8 cellular contexts compared by ENCODE assay signal in genomic region chr10:25015927-25016348, GRCh38. TPM values are rescaled to one million over a fixed set of nuclear protein-coding genes. Genes with fewer than 3 reads are reported as not detected.
DNase-seq lines count a peak whose midpoint lies in the region; ATAC-seq, FAIRE-seq and TF ChIP-seq lines count a peak whose summit lies in the region.

ENKUR (minus strand) TSS chr10:25016158; CDS start chr10:25015936, 222 bp downstream.

- H3K36me3 ChIP-seq in heart right ventricle (no peaks in the 10 kb centered on the region), trophoblast cell (ENCODE audit: control insufficient read depth in 1 of 2, insufficient read depth in 2 of 2, low read length in 2 of 2) (no peaks in the 10 kb centered on the region), tibial nerve (no peaks in the 10 kb centered on the region)

- no peak for TF ChIP-seq POLR2A in GM12891 (IDR thresholded peaks at IDR 0.05; ENCODE audit: low read depth, low read length)
- TF ChIP-seq POLR2A in tibial nerve (IDR thresholded peaks at IDR 0.05): no peak

- 0 to 2% (median 0%) methylated on average over 15 of the region's 15 CpGs for WGBS in adipose tissue, 3 donors
- WGBS in heart right ventricle, 2 donors: 1% methylated on average over 15 of the region's 15 CpGs
- WGBS in trophoblast cell (ENCODE audit: extremely low coverage, insufficient coverage, insufficient read length): no CpG with 5 or more reads among the region's 15 CpGs
- 1% methylated on average over 15 of the region's 15 CpGs for WGBS in tibial nerve, 2 donors

- peak within 1 kb of the TSS; percentile 77 for H3K4me2 ChIP-seq in trophoblast cell (ENCODE audit: low read length)

- H3K23ac ChIP-seq in trophoblast cell (ENCODE audit: low read length): no peak within 1 kb of the TSS

- H3K9me3 ChIP-seq in heart right ventricle (no peaks in the 10 kb centered on the region), trophoblast cell (ENCODE audit: insufficient read depth, low read depth, low read length) (no peaks in the 10 kb centered on the region), tibial nerve (no peaks in the 10 kb centered on the region)

- H4K12ac ChIP-seq in trophoblast cell (ENCODE audit: low read depth, low read length): peak within 1 kb of the TSS; percentile 59

- no peak within 1 kb of the TSS for H2BK120ac ChIP-seq in trophoblast cell (ENCODE audit: insufficient read depth, low read length, poor library complexity)

- H3K27ac ChIP-seq in adipose tissue (ENCODE audit: low read depth, low read length): peak within 1 kb of the TSS; percentile 38
- peak within 1 kb of the TSS; percentile 75 to 95 (median 92) for H3K27ac ChIP-seq in heart right ventricle
- peak within 1 kb of the TSS; percentile 87 for H3K27ac ChIP-seq in trophoblast cell (ENCODE audit: low read depth, low read length)
- H3K27ac ChIP-seq in tibial nerve: peak within 1 kb of the TSS; percentile 83 to 94 (median 91)

- peaks cover 7% of the 10 kb centered on the region for H3K79me1 ChIP-seq in trophoblast cell (ENCODE audit: low read length)

- no peak within 1 kb of the TSS for H2AK5ac ChIP-seq in trophoblast cell (ENCODE audit: low read length)

- intact Hi-C loops in heart right ventricle (cut with DNase I): loop anchor here in 6 of 10 donors (1.0 to 10.0 kb wide), 6 partner anchors 66 to 294 kb away; partner anchors contain the start of gene ARHGAP21 (in 3 of the 6)

- H3K4ac ChIP-seq in trophoblast cell (ENCODE audit: low read depth, low read length): peak within 1 kb of the TSS; percentile 2

- TF ChIP-seq CTCF in heart right ventricle (IDR thresholded peaks at IDR 0.05) (no peak), tibial nerve (IDR thresholded peaks at IDR 0.05) (no peak)

- H2BK5ac ChIP-seq in trophoblast cell (ENCODE audit: low read depth, low read length, poor library complexity): peak within 1 kb of the TSS; percentile 58

- peaks cover 0 to 18% (median 13%) of the 10 kb centered on the region in 9 donors for H3K4me1 ChIP-seq in heart right ventricle
- H3K4me1 ChIP-seq in trophoblast cell (ENCODE audit: control insufficient read depth in 1 of 2, insufficient read depth in 2 of 2, low read length in 2 of 2): peaks cover 2 to 3% of the 10 kb centered on the region in 2 experiments
- H3K4me1 ChIP-seq in tibial nerve: peaks cover 0 to 16% (median 0%) of the 10 kb centered on the region in 4 donors

- H2AFZ ChIP-seq in trophoblast cell (ENCODE audit: insufficient read depth, low read length, poor library complexity): peak within 1 kb of the TSS; percentile 80

- H3K4me3 ChIP-seq in heart right ventricle (peak within 1 kb of the TSS; percentile 61 to 83 (median 70)), trophoblast cell (ENCODE audit: low read depth, low read length) (peak within 1 kb of the TSS; percentile 78), tibial nerve (peak within 1 kb of the TSS; percentile 66 to 76 (median 66))

- H3K14ac ChIP-seq in trophoblast cell (ENCODE audit: low read length): peak within 1 kb of the TSS; percentile 17

- peak; percentile 44 for DNase-seq in GM12891 (ENCODE audit: insufficient read length, low spot score)
- peak; percentile 89 for DNase-seq in NCI-H1436 treated with DMSO at 0.1 percent for 48 hours (lab: John Stamatoyannopoulos, UW)
- DNase-seq in T follicular helper cell (ENCODE audit: low read depth): peak; percentile 93
- peak; percentile 85 to 91 for DNase-seq in heart right ventricle
- peak; percentile 66 to 95 for DNase-seq in trophoblast cell
- DNase-seq in tibial nerve (ENCODE audit: low spot score in 2 of 2): peak; percentile 88 to 96

- peak within 1 kb of the TSS; percentile 90 for H4K8ac ChIP-seq in trophoblast cell (ENCODE audit: low read depth, low read length)

- H4K91ac ChIP-seq in trophoblast cell (ENCODE audit: low read depth, low read length): peak within 1 kb of the TSS; percentile 78

- FAIRE-seq in GM12891 (lab: Jason Lieb, UNC): no peak

- no peaks in the 10 kb centered on the region for H3K79me2 ChIP-seq in trophoblast cell (ENCODE audit: control insufficient read depth, insufficient read depth, low read length, poor library complexity)

- H3K9ac ChIP-seq in trophoblast cell (ENCODE audit: low read length): peak within 1 kb of the TSS; percentile 49

- H2BK12ac ChIP-seq in trophoblast cell (ENCODE audit: low read length): no peak within 1 kb of the TSS

- H3K18ac ChIP-seq in trophoblast cell (ENCODE audit: low read length): peak within 1 kb of the TSS; percentile 24

- ATAC-seq in HG02870 (IDR thresholded peaks at IDR 0.05; ENCODE audit: unreplicated experiment) (peak; percentile 59), heart right ventricle (peak; percentile 27 to 69 (median 58))

- H3K27me3 ChIP-seq in heart right ventricle (no peaks in the 10 kb centered on the region), trophoblast cell (ENCODE audit: insufficient read depth, low read length) (no peaks in the 10 kb centered on the region), tibial nerve (no peaks in the 10 kb centered on the region)

- TF ChIP-seq EP300 in tibial nerve (IDR thresholded peaks at IDR 0.05): no peak

TF ChIP-seq in GM12891, 5 proteins besides CTCF, POLR2A, EP300 and RAD21:
- TF ChIP-seq TAF1 (IDR thresholded peaks at IDR 0.05; ENCODE audit: low read depth, low read length) (no peak), POLR2AphosphoS5 (IDR thresholded peaks at IDR 0.05; ENCODE audit: low read depth, low read length) (no peak), PAX5 (IDR thresholded peaks at IDR 0.05; ENCODE audit: insufficient read depth, low read length, severe bottlenecking) (no peak), SPI1 (IDR thresholded peaks at IDR 0.05; ENCODE audit: low read depth, low read length) (peak; percentile 36), POU2F2 (IDR thresholded peaks at IDR 0.05; ENCODE audit: low read depth, low read length) (no peak)

RNA-seq across cellular contexts. Expression of gene ENKUR, which starts in this region (rescaled TPM):
- polyA plus RNA-seq in GM12891 (2012; ENCODE audit: low read depth, missing spikeins): not detected
- under 1 TPM in 2 of 3 donors, not detected in 1; 0.01 to 0.16 TPM for polyA plus RNA-seq in adipose tissue
- not detected for total RNA-seq in heart right ventricle
- under 1 TPM in 1 of 2 donors, not detected in 1; 0.10 TPM for polyA plus RNA-seq in heart right ventricle
- 0.60 and 0.63 TPM in 2 replicates for polyA plus RNA-seq in trophoblast cell (2013)
- total RNA-seq in tibial nerve: not detected

Comparison
In these comparisons a context has a peak if more than half of its experiments do, and no peak if none do; other contexts are left out.
1. Peak in every context shown above with its lines: DNase-seq, ATAC-seq, H3K4me3 ChIP-seq and H3K27ac ChIP-seq.
2. Peak in DNase-seq, ATAC-seq, H3K4me3 ChIP-seq and H3K27ac ChIP-seq in heart right ventricle; RNA of the gene not detected or under 1 TPM.
3. Peak in DNase-seq, H3K4me3 ChIP-seq and H3K27ac ChIP-seq in tibial nerve; RNA of the gene not detected or under 1 TPM.
4. H3K27ac ChIP-seq: peak in every context shown above with its lines; median percentile 92 in heart right ventricle; 91 in tibial nerve; 87 in trophoblast cell; 38 in adipose tissue.